ENCODE assay signal across 8 cellular contexts in genomic region chr4:88659061-88659889, GRCh38. TPM values are rescaled to one million over a fixed set of nuclear protein-coding genes. Genes with fewer than 3 reads are reported as not detected.
DNase-seq lines count a peak whose midpoint lies in the region; ATAC-seq and TF ChIP-seq lines count a peak whose summit lies in the region.

No MANE protein-coding gene starts in this region.

- TF ChIP-seq CTCF in mammary epithelial cell (conservative IDR thresholded peaks at IDR 0.05 in 1 of 2, IDR thresholded peaks at IDR 0.05 in 1 of 2; ENCODE audit: extremely low read depth in 1 of 2, insufficient read depth in 1 of 2, low read depth in 1 of 2, low read length in 2 of 2), result peak; percentile 95

- H2AFZ ChIP-seq in mammary epithelial cell (ENCODE audit: low read depth, low read length), result peak overlapping the region; percentile 55

- BruUV-seq in mammary epithelial cell (replicated peaks; lab: Mats Ljungman, UMichigan), result no TSS peak

- no peak overlapping the region for H3K4me3 ChIP-seq in SJCRH30
- H3K4me3 ChIP-seq in mammary epithelial cell (replicated peaks in 1 of 3; ENCODE audit: insufficient read depth in 1 of 3, low read depth in 2 of 3, low read length in 3 of 3), result no peak overlapping the region

- no peaks in the 10 kb centered on the region for H3K79me2 ChIP-seq in mammary epithelial cell (ENCODE audit: insufficient read depth, low read length)

- no peaks in the 10 kb centered on the region for H3K4me1 ChIP-seq in SJCRH30
- H3K4me1 ChIP-seq in mammary epithelial cell (ENCODE audit: insufficient read depth, low read length), result peaks cover 24% of the 10 kb centered on the region

- in situ Hi-C loops in mammary epithelial cell (cut with MboI; ENCODE audit: low sequenced_read_pairs in 2 of 2), result no loop called here

- peak; percentile 79 for ATAC-seq in GM19468 (IDR thresholded peaks at IDR 0.05; ENCODE audit: extremely low read depth, unreplicated experiment)
- ATAC-seq in HG03460 (IDR thresholded peaks at IDR 0.05; ENCODE audit: unreplicated experiment), result peak; percentile 97

- CTCF ChIA-PET in mammary epithelial cell (lab: Charles Lee; ENCODE audit: low non-redundant PET), result interaction anchor here (0.6 to 2.0 kb wide), 8 partner anchors 47 to 138 kb away, joined by 3 to 26 read pairs (median 4); partner anchors contain the start of gene HERC3

- H3K9me3 ChIP-seq in SJCRH30 (replicated peaks), result no peaks in the 10 kb centered on the region
- no peaks in the 10 kb centered on the region for H3K9me3 ChIP-seq in mammary epithelial cell (replicated peaks; ENCODE audit: insufficient read depth, low read length)

- 22% methylated on average over 4 of the region's 4 CpGs for WGBS in mammary epithelial cell (ENCODE audit: low coverage, missing lambda C conversion rate)

- dilution Hi-C loops in mammary epithelial cell (cut with HindIII; ENCODE audit: low sequenced_read_pairs), result no loop called here

- peaks cover 5% of the 10 kb centered on the region; the same call in 1 of the 2 replicates for H3K36me3 ChIP-seq in SJCRH30
- H3K36me3 ChIP-seq in mammary epithelial cell (ENCODE audit: insufficient read depth, low read length), result peaks cover 4% of the 10 kb centered on the region

- no peak overlapping the region for H3K27ac ChIP-seq in SJCRH30
- H3K27ac ChIP-seq in mammary epithelial cell (ENCODE audit: insufficient read depth, low read depth, low read length), result peak overlapping the region; percentile 43

- H4K20me1 ChIP-seq in mammary epithelial cell (ENCODE audit: insufficient read depth, low read length), result no peaks in the 10 kb centered on the region

- peak overlapping the region; percentile 42 for H3K9ac ChIP-seq in mammary epithelial cell (ENCODE audit: insufficient read depth, low read length)

- DNase-seq in SKM-1 treated with dmso at 0.1 percent for 144 hours (lab: John Stamatoyannopoulos, UW; ENCODE audit: unreplicated experiment) (peak; percentile 2), SKM-1 (lab: John Stamatoyannopoulos, UW; ENCODE audit: unreplicated experiment) (no peak), SJCRH30 (peak; percentile 54 to 82), mammary epithelial cell (peak; percentile 82), islet precursor cell (peak; percentile 70)
- peak; percentile 11 for DNase-seq in stimulated activated CD8-positive, alpha-beta memory T cell treated with anti-CD3 and anti-CD28 coated beads, Interleukin-4, amount 100 ng/mL, for 24 hours (ENCODE audit: low read depth)

- H3K27me3 ChIP-seq in SJCRH30 (no peaks in the 10 kb centered on the region), mammary epithelial cell (ENCODE audit: insufficient read depth, low read length) (no peaks in the 10 kb centered on the region)

- peak overlapping the region; percentile 6 for H3K4me2 ChIP-seq in mammary epithelial cell (ENCODE audit: insufficient read depth, low read depth, low read length)

- intact Hi-C loops in mammary epithelial cell (cut with micrococcal nuclease), result loop anchor here (1.0 kb wide), 3 partner anchors 30 to 120 kb away; no protein-coding TSS in a partner anchor

RNA-seq across cellular contexts. Expression of gene NAP1L5, which starts 38.4 kb away (rescaled TPM):
- 10.4 and 10.5 TPM in 2 replicates for total RNA-seq in SJCRH30 (2014; rRNA removed; shearing (Covaris generic))
- total RNA-seq in mammary epithelial cell, result 1 to 10 TPM; 2.8 to 4.7 TPM
- 2.3 TPM for polyA plus RNA-seq in mammary epithelial cell
- polyA minus RNA-seq in mammary epithelial cell, result 0.88 TPM
